ENCODE assay signal across 11 cellular contexts in genomic region chr9:136268318-136268717, GRCh38. TPM values are rescaled to one million over a fixed set of nuclear protein-coding genes. Genes with fewer than 3 reads are reported as not detected.
DNase-seq lines count a peak whose midpoint lies in the region; TF ChIP-seq lines count a peak whose summit lies in the region.
"Had no signal": no experiment of that assay in that cellular context is flagged by ENCODE, and none has a peak within 500 bp of the region (broad histone marks: within the 10 kb centered on the region; RNA-seq: fewer than 3 reads in every experiment).

No MANE protein-coding gene starts in this region.

- H3K36me3 ChIP-seq in neural progenitor cell (no peaks in the 10 kb centered on the region), PC-9 (ENCODE audit: low read depth) (no peaks in the 10 kb centered on the region)
- H3K36me3 ChIP-seq: pancreas had no signal

- H3K9me3 ChIP-seq in neural progenitor cell (ENCODE audit: low read depth) (no peaks in the 10 kb centered on the region), PC-9 (ENCODE audit: insufficient read depth, low read depth) (no peaks in the 10 kb centered on the region)
- H3K9me3 ChIP-seq: pancreas had no signal

- H3K79me2 ChIP-seq in neural progenitor cell (ENCODE audit: low read depth) (no peaks in the 10 kb centered on the region), PC-9 (ENCODE audit: low read depth) (no peaks in the 10 kb centered on the region)

- H3K9ac ChIP-seq in neural progenitor cell = no peak overlapping the region

- no peaks in the 10 kb centered on the region for H3K27me3 Mint-ChIP-seq in activated CD4-positive, alpha-beta memory T cell treated with anti-CD3 and anti-CD28 coated beads for 36 hours
- H3K27me3 Mint-ChIP-seq in activated CD4-positive, alpha-beta memory T cell treated with anti-CD3 and anti-CD28 coated beads, Interleukin-2, amount 10 ng/mL, durations not matched to agents 7 days and 5 days = peaks cover 11% of the 10 kb centered on the region
- H3K27me3 Mint-ChIP-seq in dendritic cell treated with granulocyte-macrophage colony-stimulating factor and Interleukin-4, amounts not matched to agents 40 ng/mL and 50 ng/mL, for 4 days = peaks cover 26% of the 10 kb centered on the region
- peaks cover 13% of the 10 kb centered on the region for H3K27me3 Mint-ChIP-seq in neural progenitor cell (ENCODE audit: insufficient read depth, low read depth)

- peak overlapping the region; percentile 65 for H3K4me3 Mint-ChIP-seq in activated CD4-positive, alpha-beta memory T cell treated with anti-CD3 and anti-CD28 coated beads for 36 hours
- H3K4me3 Mint-ChIP-seq in activated CD4-positive, alpha-beta memory T cell treated with anti-CD3 and anti-CD28 coated beads, Interleukin-2, amount 10 ng/mL, durations not matched to agents 7 days and 5 days = no peak overlapping the region
- peak overlapping the region; percentile 76 for H3K4me3 Mint-ChIP-seq in dendritic cell treated with granulocyte-macrophage colony-stimulating factor and Interleukin-4, amounts not matched to agents 40 ng/mL and 50 ng/mL, for 4 days
- peak overlapping the region; percentile 68 for H3K4me3 Mint-ChIP-seq in neural progenitor cell

- intact Hi-C loops in activated CD4-positive, alpha-beta memory T cell treated with anti-CD3 and anti-CD28 coated beads for 36 hours (cut with micrococcal nuclease) = no loop called here
- intact Hi-C loops in dendritic cell treated with granulocyte-macrophage colony-stimulating factor and Interleukin-4, amounts not matched to agents 40 ng/mL and 50 ng/mL, for 4 days (cut with micrococcal nuclease) = no loop called here
- intact Hi-C loops in PC-9 (cut with micrococcal nuclease; ENCODE audit: unreplicated experiment) = loop anchor here (5.0 kb wide), 1 partner anchor 126 kb away; no protein-coding TSS in a partner anchor

- no peaks in the 10 kb centered on the region for H3K9me2 ChIP-seq in PC-9 (ENCODE audit: insufficient read depth)

- CTCF ChIA-PET in activated CD4-positive, alpha-beta memory T cell treated with anti-CD3 and anti-CD28 coated beads for 36 hours (lab: Charles Lee) = interaction anchor here (0.5 to 1.7 kb wide), 7 partner anchors 10 to 127 kb away, joined by 3 to 6 read pairs (median 4); no protein-coding TSS in a partner anchor
- CTCF ChIA-PET in activated CD4-positive, alpha-beta memory T cell treated with anti-CD3 and anti-CD28 coated beads, Interleukin-2, amount 10 ng/mL, durations not matched to agents 7 days and 5 days (lab: Charles Lee) = interaction anchor here (1.9 to 2.1 kb wide), 2 partner anchors 10 to 14 kb away, joined by 5 to 7 read pairs; no protein-coding TSS in a partner anchor
- CTCF ChIA-PET in PC-9 (lab: Charles Lee) = interaction anchor here (0.6 to 0.7 kb wide), 2 partner anchors 135 to 173 kb away, joined by 3 to 8 read pairs; no protein-coding TSS in a partner anchor

- TF ChIP-seq CTCF in neural progenitor cell (IDR thresholded peaks at IDR 0.05) = peak; percentile 42
- no peak; the same call in 1 of the 2 replicates for TF ChIP-seq CTCF in PC-9 (conservative IDR thresholded peaks at IDR 0.05)

- H3K4me1 ChIP-seq in neural progenitor cell (peaks cover 23% of the 10 kb centered on the region), PC-9 (replicated peaks; ENCODE audit: insufficient read depth) (no peaks in the 10 kb centered on the region; the same call in 1 of the 2 replicates)

- H3K4me3 ChIP-seq in neural progenitor cell (no peak overlapping the region), PC-9 (no peak overlapping the region)

- H3K4me2 ChIP-seq in neural progenitor cell (peak overlapping the region; percentile 76), PC-9 (no peak overlapping the region)

- H3K27ac ChIP-seq in neural progenitor cell = no peak overlapping the region
- H3K27ac ChIP-seq in PC-9 = no peak overlapping the region

- H3K27me3 ChIP-seq in neural progenitor cell (no peaks in the 10 kb centered on the region), PC-9 (ENCODE audit: insufficient read depth, low read depth) (peaks cover 50% of the 10 kb centered on the region)
- H3K27me3 ChIP-seq: pancreas had no signal

- no TSS peak for BruUV-seq in PC-9 (replicated peaks; lab: Mats Ljungman, UMichigan)

- H4K20me1 ChIP-seq in neural progenitor cell (ENCODE audit: low read depth) (no peaks in the 10 kb centered on the region), PC-9 (ENCODE audit: insufficient read depth) (no peaks in the 10 kb centered on the region)

- H2AFZ ChIP-seq in neural progenitor cell (replicated peaks) = no peak overlapping the region
- no peak overlapping the region for H2AFZ ChIP-seq in PC-9

- DNase-seq in activated CD4-positive, alpha-beta memory T cell treated with anti-CD3 and anti-CD28 coated beads for 36 hours = no peak
- no peak for DNase-seq in activated CD4-positive, alpha-beta memory T cell treated with anti-CD3 and anti-CD28 coated beads, Interleukin-2, amount 10 ng/mL, durations not matched to agents 7 days and 5 days
- peak; percentile 75 for DNase-seq in neural progenitor cell (ENCODE audit: low spot score)
- DNase-seq in T1000 (lab: John Stamatoyannopoulos, UW) = no peak
- no peak for DNase-seq in cortex of kidney (lab: John Stamatoyannopoulos, UW)
- DNase-seq in PC-9 = no peak
- DNase-seq: NCI-H1436 had no signal

- H3K27ac Mint-ChIP-seq in activated CD4-positive, alpha-beta memory T cell treated with anti-CD3 and anti-CD28 coated beads for 36 hours = no peak overlapping the region
- H3K27ac Mint-ChIP-seq in activated CD4-positive, alpha-beta memory T cell treated with anti-CD3 and anti-CD28 coated beads, Interleukin-2, amount 10 ng/mL, durations not matched to agents 7 days and 5 days = no peak overlapping the region
- peak overlapping the region; percentile 80 for H3K27ac Mint-ChIP-seq in dendritic cell treated with granulocyte-macrophage colony-stimulating factor and Interleukin-4, amounts not matched to agents 40 ng/mL and 50 ng/mL, for 4 days
- H3K27ac Mint-ChIP-seq in neural progenitor cell = no peak overlapping the region

- H3K36me3 Mint-ChIP-seq in activated CD4-positive, alpha-beta memory T cell treated with anti-CD3 and anti-CD28 coated beads for 36 hours = no peaks in the 10 kb centered on the region
- no peaks in the 10 kb centered on the region for H3K36me3 Mint-ChIP-seq in activated CD4-positive, alpha-beta memory T cell treated with anti-CD3 and anti-CD28 coated beads, Interleukin-2, amount 10 ng/mL, durations not matched to agents 7 days and 5 days (ENCODE audit: low read depth)
- H3K36me3 Mint-ChIP-seq in dendritic cell treated with granulocyte-macrophage colony-stimulating factor and Interleukin-4, amounts not matched to agents 40 ng/mL and 50 ng/mL, for 4 days (ENCODE audit: low read depth) = no peaks in the 10 kb centered on the region
- no peaks in the 10 kb centered on the region for H3K36me3 Mint-ChIP-seq in neural progenitor cell

- no peaks in the 10 kb centered on the region for H3K9me3 Mint-ChIP-seq in activated CD4-positive, alpha-beta memory T cell treated with anti-CD3 and anti-CD28 coated beads for 36 hours
- no peaks in the 10 kb centered on the region for H3K9me3 Mint-ChIP-seq in activated CD4-positive, alpha-beta memory T cell treated with anti-CD3 and anti-CD28 coated beads, Interleukin-2, amount 10 ng/mL, durations not matched to agents 7 days and 5 days
- no peaks in the 10 kb centered on the region for H3K9me3 Mint-ChIP-seq in dendritic cell treated with granulocyte-macrophage colony-stimulating factor and Interleukin-4, amounts not matched to agents 40 ng/mL and 50 ng/mL, for 4 days
- peaks cover 6% of the 10 kb centered on the region for H3K9me3 Mint-ChIP-seq in neural progenitor cell

- H3F3A ChIP-seq in neural progenitor cell (ENCODE audit: low read depth) (peaks cover 21% of the 10 kb centered on the region), PC-9 (ENCODE audit: insufficient read depth, low read depth) (0 out of 2 replicates have a peak, but pooled peaks cover 5% of the 10 kb centered on the region)

- peak; percentile 15; the same call in 1 of the 2 replicates for TF ChIP-seq RAD21 in Ishikawa (IDR thresholded peaks at IDR 0.05; ENCODE audit: low read depth)

- POLR2A ChIA-PET in activated CD4-positive, alpha-beta memory T cell treated with anti-CD3 and anti-CD28 coated beads for 36 hours (lab: Charles Lee) = no interaction called here
- POLR2A ChIA-PET in activated CD4-positive, alpha-beta memory T cell treated with anti-CD3 and anti-CD28 coated beads, Interleukin-2, amount 10 ng/mL, durations not matched to agents 7 days and 5 days (lab: Charles Lee) = interaction anchor here (1.4 to 2.2 kb wide), 3 partner anchors 9 to 95 kb away, joined by 5 to 11 read pairs (median 7); partner anchors contain the start of genes DNLZ and QSOX2
- POLR2A ChIA-PET in PC-9 (lab: Charles Lee; ENCODE audit: unreplicated experiment) = interaction anchor here (0.6 kb wide), 1 partner anchor 19 kb away, joined by 3 read pairs; no protein-coding TSS in a partner anchor

- no peak for TF ChIP-seq EP300 in Ishikawa (IDR thresholded peaks at IDR 0.05; ENCODE audit: borderline replicate concordance)

- peaks cover 7% of the 10 kb centered on the region for H3K4me1 Mint-ChIP-seq in activated CD4-positive, alpha-beta memory T cell treated with anti-CD3 and anti-CD28 coated beads for 36 hours (ENCODE audit: low read depth)
- peaks cover 9% of the 10 kb centered on the region for H3K4me1 Mint-ChIP-seq in activated CD4-positive, alpha-beta memory T cell treated with anti-CD3 and anti-CD28 coated beads, Interleukin-2, amount 10 ng/mL, durations not matched to agents 7 days and 5 days
- H3K4me1 Mint-ChIP-seq in dendritic cell treated with granulocyte-macrophage colony-stimulating factor and Interleukin-4, amounts not matched to agents 40 ng/mL and 50 ng/mL, for 4 days (ENCODE audit: low read depth) = peaks cover 24% of the 10 kb centered on the region
- H3K4me1 Mint-ChIP-seq in neural progenitor cell = peaks cover 35% of the 10 kb centered on the region

TF ChIP-seq in Ishikawa, 13 proteins besides CTCF, POLR2A, EP300 and RAD21 (continues in another document):
- TF ChIP-seq NFIC (IDR thresholded peaks at IDR 0.05) = no peak

RNA-seq across cellular contexts. Expression of gene QSOX2, which starts 22.7 kb away (rescaled TPM):
- total RNA-seq in activated CD4-positive, alpha-beta memory T cell treated with anti-CD3 and anti-CD28 coated beads for 36 hours = 10 to 100 TPM; 19.0 to 19.4 TPM
- 10 to 100 TPM; 12.4 to 13.4 TPM for total RNA-seq in activated CD4-positive, alpha-beta memory T cell treated with anti-CD3 and anti-CD28 coated beads, Interleukin-2, amount 10 ng/mL, durations not matched to agents 7 days and 5 days
- 17.1 and 19.6 TPM in 2 replicates for total RNA-seq in neural progenitor cell (ENCODE audit: low replicate concordance)
- total RNA-seq in PC-9 (2021) = 34.6 and 40.8 TPM in 2 replicates

RNA-seq across cellular contexts. Expression of gene CCDC187, which starts 35.6 kb away (rescaled TPM):
- total RNA-seq in activated CD4-positive, alpha-beta memory T cell treated with anti-CD3 and anti-CD28 coated beads for 36 hours = not detected
- not detected for total RNA-seq in activated CD4-positive, alpha-beta memory T cell treated with anti-CD3 and anti-CD28 coated beads, Interleukin-2, amount 10 ng/mL, durations not matched to agents 7 days and 5 days
- total RNA-seq in neural progenitor cell (ENCODE audit: low replicate concordance) (0.09 TPM in 1 of 2 replicates, not detected in the other), PC-9 (2021) (2.7 and 5.2 TPM in 2 replicates)
- total RNA-seq: RPMI7951 had no signal

RNA-seq across cellular contexts. Expression of gene GPSM1, which starts 59.0 kb away (rescaled TPM):
- total RNA-seq in activated CD4-positive, alpha-beta memory T cell treated with anti-CD3 and anti-CD28 coated beads for 36 hours = 10 to 100 TPM; 10.6 to 11.3 TPM
- 1 to 10 TPM; 6.0 to 6.5 TPM for total RNA-seq in activated CD4-positive, alpha-beta memory T cell treated with anti-CD3 and anti-CD28 coated beads, Interleukin-2, amount 10 ng/mL, durations not matched to agents 7 days and 5 days
- 6.2 and 39.7 TPM in 2 replicates for total RNA-seq in neural progenitor cell (ENCODE audit: low replicate concordance)
- 5.5 and 9.5 TPM in 2 replicates for total RNA-seq in PC-9 (2021)
